In the genomic region with DNA sequence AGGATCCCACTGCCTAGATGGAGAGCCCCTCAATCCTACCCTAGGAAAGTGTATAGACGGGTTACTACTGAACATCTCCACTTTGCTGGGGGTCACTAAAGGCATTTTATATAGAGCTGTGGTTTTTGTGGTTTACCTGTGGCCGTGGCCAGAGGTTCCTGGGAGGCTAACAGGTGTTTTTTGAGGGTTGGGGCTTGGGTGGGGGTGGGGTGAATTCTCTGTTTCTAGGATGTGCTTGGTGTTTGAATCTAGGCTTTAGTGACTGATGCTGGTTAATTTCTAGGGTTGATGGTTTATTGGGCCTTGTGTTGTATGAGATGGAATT, we compare ENCODE assay signal across 14 cellular contexts. TPM values are rescaled to one million over a fixed set of nuclear protein-coding genes. Genes with fewer than 3 reads are reported as not detected.
DNase-seq lines count a peak whose midpoint lies in the region; ATAC-seq and TF ChIP-seq lines count a peak whose summit lies in the region.
"Had no signal": no experiment of that assay in that cellular context is flagged by ENCODE, and none has a peak within 500 bp of the region (broad histone marks: within the 10 kb centered on the region; RNA-seq: fewer than 3 reads in every experiment).

No MANE protein-coding gene starts in this region.

- H3K9me2 ChIP-seq in GM23338 (ENCODE audit: insufficient read depth) = no peaks in the 10 kb centered on the region
- no peaks in the 10 kb centered on the region for H3K9me2 ChIP-seq in hepatocyte (replicated peaks; ENCODE audit: insufficient read depth)

- no peak for ATAC-seq in GM23338

- H3K36me3 ChIP-seq in GM23338 (ENCODE audit: insufficient read depth) = no peaks in the 10 kb centered on the region
- no peaks in the 10 kb centered on the region for H3K36me3 ChIP-seq in Peyer's patch
- H3K36me3 ChIP-seq in hepatocyte (replicated peaks; ENCODE audit: insufficient read depth, low read depth) = no peaks in the 10 kb centered on the region

- H3K36me3 Mint-ChIP-seq in GM23338 (ENCODE audit: low read depth) = no peaks in the 10 kb centered on the region; the same call in 2 of the 3 replicates

- H3K4me2 ChIP-seq in GM23338 (peak overlapping the region; percentile 83), hepatocyte (peak overlapping the region; percentile 93)

- TF ChIP-seq POLR2A in Peyer's patch (IDR thresholded peaks at IDR 0.05) (no peak), erythroblast (IDR thresholded peaks at IDR 0.05; ENCODE audit: low read length) (no peak)

- H2AFZ ChIP-seq in GM23338 (no peak overlapping the region; the same call in 1 of the 2 replicates), hepatocyte (no peak overlapping the region)

- 35% methylated on average over 2 of the region's 2 CpGs for WGBS in hepatocyte (ENCODE audit: low lambda C conversion rate, missing lambda C conversion rate)

- H3K9me3 Mint-ChIP-seq in GM23338 = peaks cover 3% of the 10 kb centered on the region; the same call in 1 of the 3 replicates
- H3K9me3 Mint-ChIP-seq: dendritic cell treated with granulocyte-macrophage colony-stimulating factor and Interleukin-4, amounts not matched to agents 40 ng/mL and 50 ng/mL, for 4 days had no signal

- H3K27me3 ChIP-seq in GM23338 (ENCODE audit: insufficient read depth) (peaks cover 100% of the 10 kb centered on the region), Peyer's patch (no peaks in the 10 kb centered on the region), hepatocyte (peaks cover 94% of the 10 kb centered on the region)

- TF ChIP-seq CTCF in GM23338 (conservative IDR thresholded peaks at IDR 0.05; ENCODE audit: low read depth in 2 of 2) (no peak), Peyer's patch (IDR thresholded peaks at IDR 0.05) (no peak), hepatocyte (IDR thresholded peaks at IDR 0.05; ENCODE audit: poor library complexity) (no peak)

- peaks cover 24% of the 10 kb centered on the region for H3K4me1 Mint-ChIP-seq in GM23338

- peaks cover 63% of the 10 kb centered on the region for H4K20me1 ChIP-seq in GM23338 (replicated peaks; ENCODE audit: insufficient read depth)
- no peaks in the 10 kb centered on the region for H4K20me1 ChIP-seq in hepatocyte (ENCODE audit: insufficient read depth, poor library complexity, severe bottlenecking)

- H3F3A ChIP-seq in GM23338 (replicated peaks; ENCODE audit: low read depth) = peaks cover 57% of the 10 kb centered on the region

- H3K27me3 Mint-ChIP-seq in GM23338 (ENCODE audit: insufficient read depth, low read depth, poor library complexity) = peaks cover 98% of the 10 kb centered on the region

- H3K4me3 ChIP-seq in GM23338 = peak overlapping the region; percentile 58
- peak overlapping the region; percentile 32 to 82 (median 62) for H3K4me3 ChIP-seq in Peyer's patch
- H3K4me3 ChIP-seq in hepatocyte = peak overlapping the region; percentile 67
- H3K4me3 ChIP-seq in skin epidermis = peak overlapping the region; percentile 26 to 70 (median 40)

- no peak for DNase-seq in GM23338 (ENCODE audit: low spot score)
- peak in 1 of 3 donors; percentile 25 for DNase-seq in Peyer's patch
- no peak for DNase-seq in hepatocyte (ENCODE audit: low spot score)
- DNase-seq in DMS 273 (lab: John Stamatoyannopoulos, UW; ENCODE audit: unreplicated experiment) = no peak
- DNase-seq in NCI-H524 (lab: John Stamatoyannopoulos, UW) = no peak
- no peak for DNase-seq in NCI-H1930 (lab: John Stamatoyannopoulos, UW)
- no peak for DNase-seq in erythroblast (lab: John Stamatoyannopoulos, UW)
- DNase-seq: DND-41; naive thymus-derived CD8-positive, alpha-beta T cell; NCI-H2107; SHP77 had no signal

- no peak overlapping the region for H3K27ac Mint-ChIP-seq in GM23338
- H3K27ac Mint-ChIP-seq: dendritic cell treated with granulocyte-macrophage colony-stimulating factor and Interleukin-4, amounts not matched to agents 40 ng/mL and 50 ng/mL, for 4 days had no signal

- no peak overlapping the region for H3K27ac ChIP-seq in GM23338 (ENCODE audit: low read depth)
- peak overlapping the region; percentile 68 to 88 (median 83) for H3K27ac ChIP-seq in Peyer's patch
- no peak overlapping the region for H3K27ac ChIP-seq in hepatocyte
- H3K27ac ChIP-seq in skin epidermis = peak overlapping the region in 18 of 21 experiments; percentile 44 to 98 (median 85)

- H3K4me3 Mint-ChIP-seq in GM23338 = peak overlapping the region; percentile 49
- H3K4me3 Mint-ChIP-seq: dendritic cell treated with granulocyte-macrophage colony-stimulating factor and Interleukin-4, amounts not matched to agents 40 ng/mL and 50 ng/mL, for 4 days had no signal

- no peaks in the 10 kb centered on the region for H3K79me2 ChIP-seq in GM23338 (replicated peaks; ENCODE audit: insufficient read depth)
- H3K79me2 ChIP-seq in hepatocyte = no peaks in the 10 kb centered on the region

- H3K4me1 ChIP-seq in GM23338 (ENCODE audit: insufficient read depth) = peaks cover 42% of the 10 kb centered on the region
- peaks cover 0 to 18% (median 0%) of the 10 kb centered on the region in 4 donors for H3K4me1 ChIP-seq in Peyer's patch
- peaks cover 8% of the 10 kb centered on the region for H3K4me1 ChIP-seq in hepatocyte (ENCODE audit: insufficient read depth)

- H3K9me3 ChIP-seq in Peyer's patch (no peaks in the 10 kb centered on the region), hepatocyte (ENCODE audit: low read depth) (no peaks in the 10 kb centered on the region)

TF ChIP-seq in GM23338, 12 proteins besides CTCF, POLR2A, EP300 and RAD21:
- TF ChIP-seq EZH2 (IDR thresholded peaks at IDR 0.05; ENCODE audit: low read depth, unreplicated experiment) (peak; percentile 52), CREB1 (CRISPR knock-in tag; IDR thresholded peaks at IDR 0.05; ENCODE audit: low read depth) (no peak)

RNA-seq across cellular contexts. Expression of a gene that starts 7.7 kb away (rescaled TPM):
- not detected in 2 replicates for total RNA-seq in GM23338 (2014; rRNA removed; shearing (Covaris generic))
- polyA plus RNA-seq in GM23338 (2016; fragmentation: Nextera tagmentation; extraction: Ambion mirVana) (not detected in 2 replicates), hepatocyte (0.77 TPM in 1 of 2 replicates, not detected in the other)
- total RNA-seq in Peyer's patch (1 to 10 TPM; 3.3 to 9.1 (median 5.0) TPM), hepatocyte (1.3 TPM in 2 replicates)
- total RNA-seq: HepG2; naive thymus-derived CD8-positive, alpha-beta T cell had no signal
- polyA plus RNA-seq: HepG2; naive thymus-derived CD8-positive, alpha-beta T cell had no signal

RNA-seq across cellular contexts. Expression of a gene that starts 14.1 kb away (rescaled TPM):
- total RNA-seq in GM23338 (2014; rRNA removed; shearing (Covaris generic)) = not detected in 2 replicates
- polyA plus RNA-seq in GM23338 (2016; fragmentation: Nextera tagmentation; extraction: Ambion mirVana) (not detected in 2 replicates), hepatocyte (0.13 TPM in 1 of 2 replicates, not detected in the other)
- total RNA-seq in Peyer's patch (10 to 100 TPM in 2 of 4 donors, 1 to 10 TPM in 2; 1.7 to 13.2 (median 7.0) TPM), hepatocyte (0.40 and 0.70 TPM in 2 replicates)
- total RNA-seq: HepG2; naive thymus-derived CD8-positive, alpha-beta T cell had no signal
- polyA plus RNA-seq: HepG2; naive thymus-derived CD8-positive, alpha-beta T cell had no signal

RNA-seq across cellular contexts. Expression of a gene that starts 14.7 kb away (rescaled TPM):
- not detected in 2 replicates for total RNA-seq in GM23338 (2014; rRNA removed; shearing (Covaris generic))
- not detected in 2 replicates for polyA plus RNA-seq in GM23338 (2016; fragmentation: Nextera tagmentation; extraction: Ambion mirVana)
- total RNA-seq in Peyer's patch = under 1 TPM in 1 of 4 donors, not detected in 3; 0.70 TPM
- total RNA-seq in hepatocyte = 2.4 and 2.9 TPM in 2 replicates
- polyA plus RNA-seq in hepatocyte = 3.0 and 4.7 TPM in 2 replicates
- total RNA-seq: HepG2; naive thymus-derived CD8-positive, alpha-beta T cell had no signal
- polyA plus RNA-seq: HepG2; naive thymus-derived CD8-positive, alpha-beta T cell had no signal

RNA-seq across cellular contexts. Expression of a gene that starts 19.9 kb away (rescaled TPM):
- not detected in 2 replicates for total RNA-seq in GM23338 (2014; rRNA removed; shearing (Covaris generic))
- polyA plus RNA-seq in GM23338 (2016; fragmentation: Nextera tagmentation; extraction: Ambion mirVana) (not detected in 2 replicates), hepatocyte (0.41 TPM in 1 of 2 replicates, not detected in the other)
- total RNA-seq in Peyer's patch (1 to 10 TPM; 2.0 to 9.1 (median 8.3) TPM), hepatocyte (0.13 and 0.20 TPM in 2 replicates)
- total RNA-seq: naive thymus-derived CD8-positive, alpha-beta T cell had no signal
- polyA plus RNA-seq: naive thymus-derived CD8-positive, alpha-beta T cell had no signal

RNA-seq across cellular contexts. Expression of a gene that starts 20.6 kb away (rescaled TPM):
- not detected in 2 replicates for total RNA-seq in GM23338 (2014; rRNA removed; shearing (Covaris generic))
- polyA plus RNA-seq in GM23338 (2016; fragmentation: Nextera tagmentation; extraction: Ambion mirVana) (not detected in 2 replicates), hepatocyte (5.1 and 9.9 TPM in 2 replicates)
- total RNA-seq in Peyer's patch (not detected), hepatocyte (8.5 and 11.7 TPM in 2 replicates)
- total RNA-seq: HepG2; naive thymus-derived CD8-positive, alpha-beta T cell had no signal
- polyA plus RNA-seq: HepG2; naive thymus-derived CD8-positive, alpha-beta T cell had no signal

Comparison
In these comparisons a context has a peak if more than half of its experiments do, and no peak if none do; other contexts are left out.
1. H3K27ac ChIP-seq: peak in Peyer's patch (4 of 4) and skin epidermis (18 of 21); none in GM23338 (single experiment) and hepatocyte (single experiment).
2. Peak in every context shown above with its lines, with median percentiles within 50 percentile points of each other: H3K4me3 ChIP-seq.